ENCODE assay signal across 17 cellular contexts in the genomic region with DNA sequence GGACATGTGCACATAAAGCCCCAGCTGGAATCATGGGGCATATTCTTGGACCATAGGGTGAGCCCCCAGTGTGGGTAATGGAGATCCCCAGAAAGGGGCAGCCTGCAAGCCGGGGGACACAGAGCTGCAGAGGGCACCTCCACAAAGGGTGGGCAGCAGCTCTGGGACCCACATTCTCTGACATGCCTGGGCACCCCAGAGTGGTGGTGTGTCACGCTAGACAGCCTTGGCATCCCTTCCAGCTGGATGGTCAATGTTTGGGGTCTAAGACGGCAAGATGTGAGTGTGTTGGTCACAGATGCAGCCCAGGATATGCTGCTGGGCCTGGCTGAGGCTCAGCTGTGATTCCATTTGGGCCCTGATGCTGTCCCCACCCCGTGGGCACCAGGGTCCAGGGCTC. TPM values are rescaled to one million over a fixed set of nuclear protein-coding genes. Genes with fewer than 3 reads are reported as not detected.
DNase-seq lines count a peak whose midpoint lies in the region; ATAC-seq and TF ChIP-seq lines count a peak whose summit lies in the region.
"Had no signal": no experiment of that assay in that cellular context is flagged by ENCODE, and none has a peak within 500 bp of the region (broad histone marks: within the 10 kb centered on the region; RNA-seq: fewer than 3 reads in every experiment).

No MANE protein-coding gene starts in this region.

- no peaks in the 10 kb centered on the region for H3K9me3 ChIP-seq in left ventricle myocardium inferior (replicated peaks)
- H3K9me3 ChIP-seq: gastroesophageal sphincter, tibial artery had no signal

- 0 out of 2 replicates have a peak, but pooled peaks have one; percentile 7 for TF ChIP-seq POLR2A in Raji (IDR thresholded peaks at IDR 0.05; ENCODE audit: insufficient read depth, low read depth, low read length)

- intact Hi-C loops in left ventricle myocardium inferior (cut with micrococcal nuclease) = no loop called here
- intact Hi-C loops in Right ventricle myocardium superior (cut with DNase I) = no loop called here

- peak overlapping the region; percentile 76 for H3K27ac Mint-ChIP-seq in memory B cell

- peak overlapping the region; percentile 39 for H3K4me3 Mint-ChIP-seq in memory B cell

- ATAC-seq in Right ventricle myocardium superior (ENCODE audit: poor library complexity) (no peak), memory B cell (ENCODE audit: low read depth) (no peak), HG02610 (IDR thresholded peaks at IDR 0.05; ENCODE audit: unreplicated experiment) (no peak)
- ATAC-seq: gastroesophageal sphincter had no signal

- H3K36me3 ChIP-seq in left ventricle myocardium inferior = no peaks in the 10 kb centered on the region
- H3K36me3 ChIP-seq: cardiac muscle cell, tibial artery had no signal

- peak overlapping the region; percentile 79 for H3K27ac ChIP-seq in left ventricle myocardium inferior (replicated peaks)
- H3K27ac ChIP-seq: cardiac muscle cell, PC-9, tibial artery had no signal

- no peaks in the 10 kb centered on the region for H3K27me3 ChIP-seq in left ventricle myocardium inferior (ENCODE audit: low read depth)
- H3K27me3 ChIP-seq: cardiac muscle cell, gastroesophageal sphincter, tibial artery had no signal

- H3K4me1 Mint-ChIP-seq in memory B cell = peaks cover 47% of the 10 kb centered on the region

- peaks cover 76% of the 10 kb centered on the region for H3K4me1 ChIP-seq in left ventricle myocardium inferior

- TF ChIP-seq CTCF in left ventricle myocardium inferior (IDR thresholded peaks at IDR 0.05; ENCODE audit: borderline replicate concordance) = no peak

- no peaks in the 10 kb centered on the region for H3K27me3 Mint-ChIP-seq in memory B cell

- H3K4me3 ChIP-seq in left ventricle myocardium inferior = no peak overlapping the region
- H3K4me3 ChIP-seq: cardiac muscle cell, gastroesophageal sphincter, PC-9, tibial artery had no signal

- H3K36me3 Mint-ChIP-seq in memory B cell = peaks cover 2% of the 10 kb centered on the region

- no peak for DNase-seq in left ventricle myocardium inferior
- DNase-seq in Right ventricle myocardium superior = no peak
- DNase-seq in memory B cell (ENCODE audit: low spot score in 2 of 2) = no peak
- no peak for DNase-seq in NCI-H1105 (lab: John Stamatoyannopoulos, UW)
- no peak for DNase-seq in GOT3 (lab: John Stamatoyannopoulos, UW)
- DNase-seq in DMS53 treated with DMSO at 0.1 percent for 48 hours (lab: John Stamatoyannopoulos, UW; ENCODE audit: unreplicated experiment) = no peak
- DNase-seq: activated CD4-positive, CD25-positive, alpha-beta regulatory T cell treated with anti-CD3 and anti-CD28 coated beads, Interleukin-2, amount 50 U/mL, for 72 hours; activated gamma-delta T cell; EL; NCI-H1417 treated with DMSO at 0.1 percent for 48 hours; NCI-H345 had no signal

- no peaks in the 10 kb centered on the region for H3K9me3 Mint-ChIP-seq in memory B cell

RNA-seq across cellular contexts. Expression of a gene that starts 9.7 kb away (rescaled TPM):
- total RNA-seq in left ventricle myocardium inferior (3.6 TPM), Right ventricle myocardium superior (4.1 TPM)

RNA-seq across cellular contexts. Expression of a gene that starts 58.0 kb away (rescaled TPM):
- 1.1 TPM for total RNA-seq in left ventricle myocardium inferior
- 1.7 TPM for total RNA-seq in Right ventricle myocardium superior
